2 cellular contexts compared by ENCODE assay signal in genomic region chr2:99475095-99475494, GRCh38.
A peak's percentile ranks its signal among the peaks of the same experiment; 100 is the strongest.
TF ChIP-seq lines count a peak whose summit lies in the region.

No MANE protein-coding gene starts in this region.

TF ChIP-seq in HEK293T, 16 proteins besides CTCF, POLR2A, EP300 and RAD21:
- peak; percentile 25; the same call in 1 of the 2 replicates for TF ChIP-seq PKNOX1 (IDR thresholded peaks at IDR 0.05)

TF ChIP-seq in endothelial cell of umbilical vein, 7 proteins besides CTCF, POLR2A, EP300 and RAD21:
- TF ChIP-seq JUN (IDR thresholded peaks at IDR 0.05; ENCODE audit: borderline replicate concordance, insufficient read depth, insufficient read length, low read depth), result peak; percentile 26
TF ChIP-seq in endothelial cell of umbilical vein: peak in this region for 1; not testable (repeated sequence) for 6.
